8 cellular contexts compared by ENCODE assay signal in the genomic region with DNA sequence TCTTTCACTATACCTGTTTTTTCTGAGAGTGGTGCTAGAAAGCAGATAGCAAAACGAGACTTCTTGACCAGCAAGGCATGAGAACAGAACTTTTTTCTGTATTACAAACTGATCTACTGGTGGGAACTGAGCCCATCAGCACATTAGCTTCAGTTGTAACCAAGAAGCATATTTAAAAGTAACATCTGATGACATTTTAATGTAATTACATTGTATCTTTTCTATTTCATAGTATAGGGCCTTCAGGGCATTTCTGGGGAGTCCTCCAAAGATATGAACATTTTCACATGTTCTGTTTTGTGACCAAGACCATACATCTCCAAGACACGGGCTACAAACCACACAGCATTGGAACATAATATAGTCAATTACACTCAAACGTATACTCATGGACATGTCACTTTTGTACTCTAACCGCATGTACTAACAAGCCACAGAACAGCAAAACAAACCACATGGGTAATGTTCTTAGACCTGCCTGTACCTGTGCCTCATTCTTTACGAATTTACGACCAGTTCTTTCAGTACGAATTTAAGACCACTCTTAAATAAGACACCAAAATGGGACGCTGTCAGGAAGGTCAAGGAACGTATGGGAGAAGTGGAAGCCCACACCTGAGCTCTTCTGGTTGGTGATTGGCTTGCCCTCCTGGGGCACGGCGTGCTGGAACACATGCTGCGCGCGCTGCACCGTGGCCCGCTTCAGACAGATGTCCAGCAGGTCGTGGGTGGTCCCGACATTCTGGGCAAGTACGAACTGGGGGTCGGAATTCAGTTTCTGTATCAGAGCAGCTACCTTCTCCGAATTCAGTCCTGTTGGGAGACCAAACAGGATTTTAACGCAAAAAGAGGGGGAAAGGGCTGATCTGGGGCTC. TPM values are rescaled to one million over a fixed set of nuclear protein-coding genes. Genes with fewer than 3 reads are reported as not detected.
DNase-seq lines count a peak whose midpoint lies in the region; ATAC-seq and TF ChIP-seq lines count a peak whose summit lies in the region.

No MANE protein-coding gene starts in this region.

- H3K27ac Mint-ChIP-seq in memory B cell: no peak overlapping the region
- H3K27ac Mint-ChIP-seq in stimulated activated effector memory CD8-positive, alpha-beta T cell treated with anti-CD3 and anti-CD28 coated beads, Interleukin-12 subunit alpha, Interleukin-12 subunit beta, amount 100 ng/mL, for 72 hours: peak overlapping the region; percentile 90

- H3K9me3 ChIP-seq in duodenal mucosa (ENCODE audit: control insufficient read depth in 1 of 2, low read length in 2 of 2): no peaks in the 10 kb centered on the region

- peaks cover 2% of the 10 kb centered on the region for H3K36me3 Mint-ChIP-seq in memory B cell
- H3K36me3 Mint-ChIP-seq in stimulated activated effector memory CD8-positive, alpha-beta T cell treated with anti-CD3 and anti-CD28 coated beads, Interleukin-12 subunit alpha, Interleukin-12 subunit beta, amount 100 ng/mL, for 72 hours: peaks cover 45% of the 10 kb centered on the region

- no peaks in the 10 kb centered on the region for H3K27me3 ChIP-seq in duodenal mucosa (ENCODE audit: control insufficient read depth in 1 of 2, insufficient read depth in 2 of 2, low read length in 2 of 2)

- peaks cover 4 to 5% of the 10 kb centered on the region in 2 donors for H3K36me3 ChIP-seq in duodenal mucosa (ENCODE audit: control insufficient read depth in 1 of 2, insufficient read depth in 2 of 2, low read length in 2 of 2)

- peak; percentile 55 for DNase-seq in COLO668 (lab: John Stamatoyannopoulos, UW; ENCODE audit: unreplicated experiment)
- peak; percentile 55 for DNase-seq in GM20000 (ENCODE audit: low spot score)
- DNase-seq in M059J (ENCODE audit: low read depth): peak; percentile 52
- DNase-seq in memory B cell (ENCODE audit: low spot score in 2 of 2): no peak
- DNase-seq in stimulated activated effector memory CD8-positive, alpha-beta T cell treated with anti-CD3 and anti-CD28 coated beads, Interleukin-12 subunit alpha, Interleukin-12 subunit beta, amount 100 ng/mL, for 72 hours (ENCODE audit: low spot score in 2 of 2): peak in 1 of 2 donors; percentile 83

- peak overlapping the region; percentile 69 to 76 for H3K9ac ChIP-seq in duodenal mucosa (ENCODE audit: low read depth in 1 of 2, low read length in 2 of 2)

- H3K9me3 Mint-ChIP-seq in memory B cell: no peaks in the 10 kb centered on the region
- H3K9me3 Mint-ChIP-seq in stimulated activated effector memory CD8-positive, alpha-beta T cell treated with anti-CD3 and anti-CD28 coated beads, Interleukin-12 subunit alpha, Interleukin-12 subunit beta, amount 100 ng/mL, for 72 hours: no peaks in the 10 kb centered on the region

- H3K4me1 ChIP-seq in duodenal mucosa (ENCODE audit: control insufficient read depth in 1 of 2, insufficient read depth in 2 of 2, low read length in 2 of 2): peaks cover 5 to 8% of the 10 kb centered on the region in 2 donors

- peaks cover 5% of the 10 kb centered on the region for H3K4me1 Mint-ChIP-seq in memory B cell
- H3K4me1 Mint-ChIP-seq in stimulated activated effector memory CD8-positive, alpha-beta T cell treated with anti-CD3 and anti-CD28 coated beads, Interleukin-12 subunit alpha, Interleukin-12 subunit beta, amount 100 ng/mL, for 72 hours: peaks cover 10% of the 10 kb centered on the region

- H3K27me3 Mint-ChIP-seq in memory B cell: no peaks in the 10 kb centered on the region

- peak overlapping the region; percentile 85 for H3K4me3 Mint-ChIP-seq in memory B cell
- peak overlapping the region; percentile 81 for H3K4me3 Mint-ChIP-seq in stimulated activated effector memory CD8-positive, alpha-beta T cell treated with anti-CD3 and anti-CD28 coated beads, Interleukin-12 subunit alpha, Interleukin-12 subunit beta, amount 100 ng/mL, for 72 hours

- peak overlapping the region; percentile 85 to 89 for H3K4me3 ChIP-seq in duodenal mucosa (ENCODE audit: low read depth in 1 of 2, low read length in 2 of 2)

- peak overlapping the region; percentile 17 for H3K27ac ChIP-seq in duodenal mucosa (ENCODE audit: low read depth, low read length)

- peak; percentile 75 to 82 for ATAC-seq in activated CD4-positive, CD25-positive, alpha-beta regulatory T cell treated with anti-CD3 and anti-CD28 coated beads, Interleukin-2, amount 50 U/mL, for 24 hours
- ATAC-seq in memory B cell (ENCODE audit: low read depth) (peak; percentile 25), GM18861 (IDR thresholded peaks at IDR 0.05; ENCODE audit: unreplicated experiment) (no peak)
- ATAC-seq in stimulated activated effector memory CD8-positive, alpha-beta T cell treated with anti-CD3 and anti-CD28 coated beads, Interleukin-12 subunit alpha, Interleukin-12 subunit beta, amount 100 ng/mL, for 72 hours: peak; percentile 89

- TF ChIP-seq CTCF in GM20000 (IDR thresholded peaks at IDR 0.05; ENCODE audit: extremely low read depth, missing control alignments): no peak

RNA-seq across cellular contexts. Expression of gene BLMH, which starts 0.8 kb away (rescaled TPM):
- total RNA-seq in M059J (2014; rRNA removed; shearing (Covaris generic)): 18.9 and 33.6 TPM in 2 replicates

RNA-seq across cellular contexts. Expression of gene TMIGD1, which starts 42.9 kb away (rescaled TPM):
- not detected in 2 replicates for total RNA-seq in M059J (2014; rRNA removed; shearing (Covaris generic))

RNA-seq across cellular contexts. Expression of gene SLC6A4, which starts 55.4 kb away (rescaled TPM):
- under 0.01 and 0.12 TPM in 2 replicates for total RNA-seq in M059J (2014; rRNA removed; shearing (Covaris generic))

Comparison
In these comparisons a context has a peak if more than half of its experiments do, and no peak if none do; other contexts are left out.
1. DNase-seq: peak in COLO668 (single experiment), GM20000 (single experiment) and M059J (single experiment); none in memory B cell (0 of 2).